15 cellular contexts compared by ENCODE assay signal in the genomic region with DNA sequence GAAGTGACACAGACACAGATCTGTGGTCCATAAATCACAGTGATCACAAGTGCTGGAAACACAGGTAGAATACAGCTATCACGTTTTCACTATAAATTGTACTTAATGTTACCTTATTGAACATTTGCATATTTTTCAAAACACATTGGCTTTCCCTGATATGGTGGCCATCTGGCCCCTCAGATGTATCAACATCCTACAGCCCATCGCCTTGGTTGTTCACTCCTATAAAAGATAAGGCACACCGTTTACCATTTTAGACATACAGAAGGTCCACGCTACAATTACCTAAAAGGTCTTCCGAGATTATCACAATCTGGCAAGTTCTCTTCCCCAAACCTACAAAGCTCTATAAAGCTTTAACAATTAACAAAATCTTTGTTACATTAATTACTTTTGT.
"Had no signal": no experiment of that assay in that cellular context is flagged by ENCODE, and none has a peak within 500 bp of the region (broad histone marks: within the 10 kb centered on the region; RNA-seq: fewer than 3 reads in every experiment).

No MANE protein-coding gene starts in this region.

- DNase-seq: activated B cell treated with CpG ODN at 0.5 μM for 24 hours; activated T-cell treated with anti-CD3 and anti-CD28 coated beads for 4 hours; body of pancreas; effector memory CD4-positive, alpha-beta T cell; kidney glomerular epithelial cell; pancreas; stimulated activated CD4-positive, alpha-beta T cell treated with anti-CD3 and anti-CD28 coated beads, Interleukin-12 subunit alpha, Interleukin-12 subunit beta, amount 100 ng/mL, for 4 hours; stimulated activated CD4-positive, alpha-beta T cell treated with anti-CD3 and anti-CD28 coated beads, Interleukin-2, amount 100 ng/mL, for 48 hours; stimulated activated naive CD8-positive, alpha-beta T cell treated with anti-CD3 and anti-CD28 coated beads, Interleukin-15, Interleukin-2, amounts not matched to agents 100 U/mL and 50 U/mL, for 24 hours; testis; upper lobe of right lung had no signal

- H3K27ac Mint-ChIP-seq: activated B cell treated with CpG ODN at 0.5 μM for 24 hours had no signal

- H3K27me3 ChIP-seq: body of pancreas, gastroesophageal sphincter, hepatocyte, pancreas, testis, upper lobe of right lung had no signal

- H3K9me3 ChIP-seq: body of pancreas, gastroesophageal sphincter, pancreas, testis, upper lobe of right lung had no signal

- H3K4me3 Mint-ChIP-seq: activated B cell treated with CpG ODN at 0.5 μM for 24 hours, mesothelial cell of epicardium had no signal

- H3K27me3 Mint-ChIP-seq: activated B cell treated with CpG ODN at 0.5 μM for 24 hours had no signal

- H3K9me3 Mint-ChIP-seq: activated B cell treated with CpG ODN at 0.5 μM for 24 hours had no signal

- H3K4me3 ChIP-seq: body of pancreas, gastroesophageal sphincter, hepatocyte, pancreas, testis, upper lobe of right lung had no signal

- H3K4me1 ChIP-seq: body of pancreas, testis had no signal

- H3K4me1 Mint-ChIP-seq: mesothelial cell of epicardium had no signal

- H3K27ac ChIP-seq: body of pancreas, epithelial cell of prostate, gastroesophageal sphincter, hepatocyte, pancreas, testis, upper lobe of right lung had no signal

- H3K36me3 ChIP-seq: gastroesophageal sphincter, pancreas, upper lobe of right lung had no signal

- ATAC-seq: body of pancreas, gastroesophageal sphincter, pancreas, upper lobe of right lung had no signal
